Comparison of ENCODE assay signal across 1 cellular context in genomic region chr16:86554917-86555762, GRCh38.
A peak's percentile ranks its signal among the peaks of the same experiment; 100 is the strongest.
TF ChIP-seq lines count a peak whose summit lies in the region.

MTHFSD (minus strand) TSS chr16:86555235; CDS start chr16:86555184, 51 bp downstream.

TF ChIP-seq in H1, 55 proteins besides CTCF, POLR2A, EP300 and RAD21:
- TF ChIP-seq USF2 (IDR thresholded peaks at IDR 0.05; ENCODE audit: low read length) (no peak), SIX5 (IDR thresholded peaks at IDR 0.05; ENCODE audit: low read depth, low read length) (no peak), TEAD4 (IDR thresholded peaks at IDR 0.05; ENCODE audit: low read depth, low read length) (no peak), NANOG (IDR thresholded peaks at IDR 0.05; ENCODE audit: insufficient read depth, low read depth, low read length, poor library complexity, severe bottlenecking) (no peak), POLR2AphosphoS5 (IDR thresholded peaks at IDR 0.05; ENCODE audit: low read depth, low read length) (peak; percentile 68), CREB1 (IDR thresholded peaks at IDR 0.05) (peak; percentile 100), MAFK (IDR thresholded peaks at IDR 0.05; ENCODE audit: low read depth, low read length) (no peak), CTBP2 (IDR thresholded peaks at IDR 0.05; ENCODE audit: borderline replicate concordance, insufficient read depth, insufficient read length, low read length) (peak; percentile 46), JUND (IDR thresholded peaks at IDR 0.05; ENCODE audit: low read length) (peak; percentile 91), SP1 (IDR thresholded peaks at IDR 0.05; ENCODE audit: low read depth, low read length) (no peak), TBP (IDR thresholded peaks at IDR 0.05; ENCODE audit: low read depth, low read length) (peak; percentile 59), ZNF274 (IDR thresholded peaks at IDR 0.05; ENCODE audit: borderline replicate concordance, extremely low read depth, low read length) (no peak), PHF8 (conservative IDR thresholded peaks at IDR 0.05; ENCODE audit: low read depth, low read length) (peak; percentile 83), ATF2 (IDR thresholded peaks at IDR 0.05; ENCODE audit: low read length) (0 out of 2 replicates have a peak, but pooled peaks have one; percentile 18), CBX8 (IDR thresholded peaks at IDR 0.05; ENCODE audit: borderline replicate concordance, low read depth, low read length) (no peak), JUN (IDR thresholded peaks at IDR 0.05; ENCODE audit: low read depth, low read length) (peak; percentile 47; the same call in 1 of the 2 replicates), RNF2 (IDR thresholded peaks at IDR 0.05; ENCODE audit: borderline replicate concordance, low read depth, low read length, missing control alignments, poor library complexity, severe bottlenecking) (no peak), HDAC2 (IDR thresholded peaks at IDR 0.05; ENCODE audit: borderline replicate concordance in 1 of 2, low read depth in 2 of 2, low read length in 2 of 2) (no peak; a peak in 1 of 4 replicates), FOSL1 (IDR thresholded peaks at IDR 0.05; ENCODE audit: insufficient read depth, low read depth, low read length) (no peak), EZH2 (IDR thresholded peaks at IDR 0.05; ENCODE audit: low read depth, low read length, severe bottlenecking) (no peak), BACH1 (IDR thresholded peaks at IDR 0.05; ENCODE audit: low read length) (no peak), RFX5 (IDR thresholded peaks at IDR 0.05; ENCODE audit: borderline replicate concordance, low read depth, low read length) (no peak), RBBP5 (IDR thresholded peaks at IDR 0.05; ENCODE audit: borderline replicate concordance, low read depth, low read length) (no peak), KDM5A (IDR thresholded peaks at IDR 0.05; ENCODE audit: low read length) (peak; percentile 49), KDM4A (IDR thresholded peaks at IDR 0.05; ENCODE audit: low read depth, low read length, severe bottlenecking) (peak; percentile 100), KDM1A (IDR thresholded peaks at IDR 0.05; ENCODE audit: borderline replicate concordance, low read length) (0 out of 2 replicates have a peak, but pooled peaks have one; percentile 9), HDAC6 (IDR thresholded peaks at IDR 0.05; ENCODE audit: low read depth, low read length) (no peak), SIN3A (conservative IDR thresholded peaks at IDR 0.05 in 1 of 2, IDR thresholded peaks at IDR 0.05 in 1 of 2; ENCODE audit: low read depth in 1 of 2, low read length in 2 of 2) (peak in 1 of 2 experiments; percentile 85; a peak in 2 of 4 replicates), CBX5 (IDR thresholded peaks at IDR 0.05; ENCODE audit: low read depth, low read length) (no peak), SP2 (IDR thresholded peaks at IDR 0.05; ENCODE audit: low read length) (no peak), GTF2F1 (IDR thresholded peaks at IDR 0.05; ENCODE audit: borderline replicate concordance, low read depth, low read length) (no peak), MAX (IDR thresholded peaks at IDR 0.05) (peak; percentile 81), CEBPB (IDR thresholded peaks at IDR 0.05; ENCODE audit: low read depth, low read length) (no peak), SRF (IDR thresholded peaks at IDR 0.05; ENCODE audit: low read depth, low read length) (peak; percentile 89), TAF7 (optimal IDR thresholded peaks at IDR 0.05; ENCODE audit: borderline replicate concordance, low read depth, low read length) (no peak), ATF3 (IDR thresholded peaks at IDR 0.05; ENCODE audit: insufficient read depth, low read depth, low read length) (peak; percentile 97), CHD2 (IDR thresholded peaks at IDR 0.05; ENCODE audit: low read length) (0 out of 2 replicates have a peak, but pooled peaks have one; percentile 5), TCF12 (IDR thresholded peaks at IDR 0.05; ENCODE audit: low read depth, low read length) (no peak), NRF1 (IDR thresholded peaks at IDR 0.05; ENCODE audit: low read depth, low read length) (peak; percentile 92), SAP30 (IDR thresholded peaks at IDR 0.05; ENCODE audit: insufficient read depth, insufficient replicate concordance, low read length) (no peak), SUZ12 (IDR thresholded peaks at IDR 0.05; ENCODE audit: low read length) (no peak), RXRA (IDR thresholded peaks at IDR 0.05; ENCODE audit: insufficient read depth, low read depth, low read length) (no peak), BCL11A (IDR thresholded peaks at IDR 0.05; ENCODE audit: low read depth in 2 of 2, low read length in 2 of 2) (no peak), SP4 (IDR thresholded peaks at IDR 0.05; ENCODE audit: low read length) (no peak), SIRT6 (IDR thresholded peaks at IDR 0.05; ENCODE audit: low read length) (no peak), POU5F1 (IDR thresholded peaks at IDR 0.05; ENCODE audit: low read depth, low read length) (no peak), TAF1 (IDR thresholded peaks at IDR 0.05; ENCODE audit: low read depth, low read length) (peak; percentile 84), EGR1 (IDR thresholded peaks at IDR 0.05; ENCODE audit: borderline replicate concordance, low read depth, low read length) (no peak), ASH2L (IDR thresholded peaks at IDR 0.05; ENCODE audit: low read length) (no peak), CHD7 (IDR thresholded peaks at IDR 0.05; ENCODE audit: insufficient replicate concordance, low read length) (no peak), GABPA (IDR thresholded peaks at IDR 0.05; ENCODE audit: borderline replicate concordance, insufficient read depth, low read length) (no peak), E2F6 (IDR thresholded peaks at IDR 0.05) (peak; percentile 77), CHD1 (IDR thresholded peaks at IDR 0.05; ENCODE audit: low read depth, low read length) (no peak), YY1 (IDR thresholded peaks at IDR 0.05; ENCODE audit: low read depth, low read length) (no peak), BRCA1 (IDR thresholded peaks at IDR 0.05; ENCODE audit: low read depth, low read length) (no peak)
